9 cellular contexts compared by ENCODE assay signal in the genomic region with DNA sequence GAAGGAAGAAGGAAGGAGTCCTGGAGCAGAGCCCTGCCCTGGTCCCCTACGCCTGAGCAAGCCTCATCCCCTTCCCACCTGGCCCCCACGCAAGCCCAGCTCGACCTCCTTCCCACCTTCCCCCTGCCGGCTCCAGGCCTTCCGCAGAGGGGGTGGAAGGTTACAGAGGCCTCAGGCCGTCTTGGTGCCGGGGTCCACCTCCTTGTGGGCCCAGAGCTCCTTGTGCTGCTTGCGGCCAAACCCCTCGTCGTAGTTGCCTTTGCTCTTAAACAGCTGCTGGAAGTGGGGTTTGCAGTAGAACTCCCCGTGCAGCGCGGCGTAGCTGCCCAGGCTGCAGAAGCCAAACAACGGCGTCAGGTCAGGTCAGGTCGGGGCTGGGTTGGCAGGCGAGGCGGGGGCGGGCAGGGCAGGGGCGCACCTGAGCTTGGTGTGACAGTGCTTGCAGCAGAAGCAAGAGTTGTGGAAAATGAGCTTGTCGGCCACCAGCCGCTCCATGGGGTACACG. TPM values are rescaled to one million over a fixed set of nuclear protein-coding genes. Genes with fewer than 3 reads are reported as not detected.
DNase-seq lines count a peak whose midpoint lies in the region; ATAC-seq and TF ChIP-seq lines count a peak whose summit lies in the region.
"Had no signal": no experiment of that assay in that cellular context is flagged by ENCODE, and none has a peak within 500 bp of the region (broad histone marks: within the 10 kb centered on the region; RNA-seq: fewer than 3 reads in every experiment).

No MANE protein-coding gene starts in this region.

- no peaks in the 10 kb centered on the region for H3K36me3 ChIP-seq in cardiac muscle cell
- H3K36me3 ChIP-seq in liver (ENCODE audit: control insufficient read depth in 4 of 4, insufficient read depth in 3 of 4, low read depth in 1 of 4, low read length in 3 of 4): peaks cover 0 to 11% (median 6%) of the 10 kb centered on the region in 4 donors
- H3K36me3 ChIP-seq in transverse colon: no peaks in the 10 kb centered on the region

- no peaks in the 10 kb centered on the region for H3K9me3 Mint-ChIP-seq in activated naive CD4-positive, alpha-beta T cell treated with anti-CD3 and anti-CD28 coated beads, Interleukin-2, amount 50 U/mL, for 24 hours

- H3K27ac ChIP-seq in cardiac muscle cell (no peak overlapping the region), liver (ENCODE audit: low read depth in 1 of 2, low read length in 2 of 2) (peak overlapping the region; percentile 29 to 54), transverse colon (peak overlapping the region; percentile 83 to 87 (median 84))

- peaks cover 2% of the 10 kb centered on the region for H3K36me3 Mint-ChIP-seq in activated naive CD4-positive, alpha-beta T cell treated with anti-CD3 and anti-CD28 coated beads, Interleukin-2, amount 50 U/mL, for 24 hours

- H3K27me3 ChIP-seq in cardiac muscle cell (no peaks in the 10 kb centered on the region), liver (ENCODE audit: control insufficient read depth in 4 of 4, insufficient read depth in 4 of 4, low read length in 3 of 4) (no peaks in the 10 kb centered on the region), transverse colon (peaks cover 15% of the 10 kb centered on the region)

- TF ChIP-seq CTCF in cardiac muscle cell (IDR thresholded peaks at IDR 0.05; ENCODE audit: low read depth, low read length) (no peak), liver (IDR thresholded peaks at IDR 0.05; ENCODE audit: low read depth, low read length, missing input control) (no peak), transverse colon (IDR thresholded peaks at IDR 0.05) (no peak)

- no peak overlapping the region for H3K9ac ChIP-seq in liver (ENCODE audit: low read depth in 1 of 2, low read length in 2 of 2)

- WGBS in liver: 20% methylated on average over 24 of the region's 24 CpGs
- WGBS in transverse colon (ENCODE audit: low coverage in 1 of 2), 2 donors: 25% methylated on average over 24 of the region's 24 CpGs; no CpG with 5 or more reads in 1 of the 2 donors

- H3K4me3 ChIP-seq in cardiac muscle cell: peak overlapping the region; percentile 79
- H3K4me3 ChIP-seq in liver (ENCODE audit: low read depth in 1 of 3, low read length in 3 of 3): peak overlapping the region in 2 of 3 donors; percentile 48 to 66
- H3K4me3 ChIP-seq in transverse colon: peak overlapping the region in 3 of 4 donors; percentile 49 to 68 (median 64)

- H3K4me1 ChIP-seq in cardiac muscle cell (ENCODE audit: low read depth) (no peaks in the 10 kb centered on the region), liver (ENCODE audit: control insufficient read depth in 4 of 4, insufficient read depth in 4 of 4, low read length in 3 of 4) (peaks cover 14 to 34% (median 21%) of the 10 kb centered on the region in 4 donors), transverse colon (peaks cover 7 to 41% (median 29%) of the 10 kb centered on the region in 4 donors)

- H3K9me3 ChIP-seq in cardiac muscle cell (ENCODE audit: low read depth) (no peaks in the 10 kb centered on the region), liver (ENCODE audit: control insufficient read depth in 4 of 4, low read length in 3 of 4) (no peaks in the 10 kb centered on the region), transverse colon (no peaks in the 10 kb centered on the region)

- H3K4me3 Mint-ChIP-seq in activated naive CD4-positive, alpha-beta T cell treated with anti-CD3 and anti-CD28 coated beads, Interleukin-2, amount 50 U/mL, for 24 hours: peak overlapping the region; percentile 90

- DNase-seq in cardiac muscle cell (ENCODE audit: low read depth in 1 of 2, low spot score in 1 of 2): no peak
- no peak for DNase-seq in left ventricle myocardium superior
- DNase-seq in transverse colon: no peak
- no peak for DNase-seq in NK-92 treated with Interleukin-12 subunit alpha and Interleukin-12 subunit beta, amount 100 ng/mL, for 24 hours (lab: John Stamatoyannopoulos, UW)
- DNase-seq in hepatic stellate cell (ENCODE audit: low spot score): no peak
- DNase-seq: NCI-H510A had no signal

- peak overlapping the region; percentile 95 for H3K27ac Mint-ChIP-seq in activated naive CD4-positive, alpha-beta T cell treated with anti-CD3 and anti-CD28 coated beads, Interleukin-2, amount 50 U/mL, for 24 hours

- TF ChIP-seq RAD21 in liver (IDR thresholded peaks at IDR 0.05): no peak

- H3K27me3 Mint-ChIP-seq in activated naive CD4-positive, alpha-beta T cell treated with anti-CD3 and anti-CD28 coated beads, Interleukin-2, amount 50 U/mL, for 24 hours: no peaks in the 10 kb centered on the region

- no peak for TF ChIP-seq POLR2A in transverse colon (IDR thresholded peaks at IDR 0.05)

- in situ Hi-C loops in transverse colon (cut with MboI; ENCODE audit: low pct_ligation_motif_present in 1 of 4, low pct_unique_long_range_greater_than_20kb in 1 of 4, low sequenced_read_pairs in 3 of 4): no loop called here

- ATAC-seq in left ventricle myocardium superior: no peak
- no peak for ATAC-seq in HG03439 (IDR thresholded peaks at IDR 0.05; ENCODE audit: unreplicated experiment)

- H3K4me1 Mint-ChIP-seq in activated naive CD4-positive, alpha-beta T cell treated with anti-CD3 and anti-CD28 coated beads, Interleukin-2, amount 50 U/mL, for 24 hours: peaks cover 71% of the 10 kb centered on the region

- no peak for TF ChIP-seq EP300 in transverse colon (IDR thresholded peaks at IDR 0.05; ENCODE audit: low read depth)

- intact Hi-C loops in left ventricle myocardium superior (cut with micrococcal nuclease): no loop called here
- intact Hi-C loops in transverse colon (cut with DNase I; ENCODE audit: low total_unique reads): loop anchor here (10.0 kb wide), 1 partner anchor 74 kb away; a partner anchor contains a TSS

TF ChIP-seq in liver, 16 proteins besides CTCF, POLR2A, EP300 and RAD21:
- TF ChIP-seq RXRA (IDR thresholded peaks at IDR 0.05) (no peak), JUND (IDR thresholded peaks at IDR 0.05) (no peak), YY1 (IDR thresholded peaks at IDR 0.05) (no peak), HNF4A (conservative IDR thresholded peaks at IDR 0.05) (no peak), TAF1 (conservative IDR thresholded peaks at IDR 0.05) (no peak), GABPA (IDR thresholded peaks at IDR 0.05 in 1 of 2, conservative IDR thresholded peaks at IDR 0.05 in 1 of 2) (no peak), EGR1 (IDR thresholded peaks at IDR 0.05; ENCODE audit: low read depth in 2 of 2) (no peak), FOXA1 (IDR thresholded peaks at IDR 0.05) (no peak), SP1 (IDR thresholded peaks at IDR 0.05) (no peak), FOXA2 (IDR thresholded peaks at IDR 0.05) (no peak)
- TF ChIP-seq, protein P1, sequence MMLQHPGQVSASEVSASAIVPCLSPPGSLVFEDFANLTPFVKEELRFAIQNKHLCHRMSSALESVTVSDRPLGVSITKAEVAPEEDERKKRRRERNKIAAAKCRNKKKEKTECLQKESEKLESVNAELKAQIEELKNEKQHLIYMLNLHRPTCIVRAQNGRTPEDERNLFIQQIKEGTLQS (IDR thresholded peaks at IDR 0.05): no peak
- TF ChIP-seq, protein P2, sequence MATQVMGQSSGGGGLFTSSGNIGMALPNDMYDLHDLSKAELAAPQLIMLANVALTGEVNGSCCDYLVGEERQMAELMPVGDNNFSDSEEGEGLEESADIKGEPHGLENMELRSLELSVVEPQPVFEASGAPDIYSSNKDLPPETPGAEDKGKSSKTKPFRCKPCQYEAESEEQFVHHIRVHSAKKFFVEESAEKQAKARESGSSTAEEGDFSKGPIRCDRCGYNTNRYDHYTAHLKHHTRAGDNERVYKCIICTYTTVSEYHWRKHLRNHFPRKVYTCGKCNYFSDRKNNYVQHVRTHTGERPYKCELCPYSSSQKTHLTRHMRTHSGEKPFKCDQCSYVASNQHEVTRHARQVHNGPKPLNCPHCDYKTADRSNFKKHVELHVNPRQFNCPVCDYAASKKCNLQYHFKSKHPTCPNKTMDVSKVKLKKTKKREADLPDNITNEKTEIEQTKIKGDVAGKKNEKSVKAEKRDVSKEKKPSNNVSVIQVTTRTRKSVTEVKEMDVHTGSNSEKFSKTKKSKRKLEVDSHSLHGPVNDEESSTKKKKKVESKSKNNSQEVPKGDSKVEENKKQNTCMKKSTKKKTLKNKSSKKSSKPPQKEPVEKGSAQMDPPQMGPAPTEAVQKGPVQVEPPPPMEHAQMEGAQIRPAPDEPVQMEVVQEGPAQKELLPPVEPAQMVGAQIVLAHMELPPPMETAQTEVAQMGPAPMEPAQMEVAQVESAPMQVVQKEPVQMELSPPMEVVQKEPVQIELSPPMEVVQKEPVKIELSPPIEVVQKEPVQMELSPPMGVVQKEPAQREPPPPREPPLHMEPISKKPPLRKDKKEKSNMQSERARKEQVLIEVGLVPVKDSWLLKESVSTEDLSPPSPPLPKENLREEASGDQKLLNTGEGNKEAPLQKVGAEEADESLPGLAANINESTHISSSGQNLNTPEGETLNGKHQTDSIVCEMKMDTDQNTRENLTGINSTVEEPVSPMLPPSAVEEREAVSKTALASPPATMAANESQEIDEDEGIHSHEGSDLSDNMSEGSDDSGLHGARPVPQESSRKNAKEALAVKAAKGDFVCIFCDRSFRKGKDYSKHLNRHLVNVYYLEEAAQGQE (IDR thresholded peaks at IDR 0.05): no peak

RNA-seq across cellular contexts. Expression of a gene that starts 1.5 kb away (rescaled TPM):
- total RNA-seq in cardiac muscle cell: 58.8 and 76.3 TPM in 2 replicates
- 58.6 and 74.1 TPM in 2 replicates for polyA plus RNA-seq in cardiac muscle cell
- 4.7 TPM for total RNA-seq in left ventricle myocardium superior
- total RNA-seq in liver: 10 to 100 TPM in 1 of 2 donors, 1 to 10 TPM in 1; 6.2 to 24.2 TPM
- 1 to 10 TPM; 5.9 to 9.6 TPM for polyA plus RNA-seq in liver
- total RNA-seq in transverse colon: 10 to 100 TPM in 2 of 4 donors, 1 to 10 TPM in 2; 5.3 to 30.7 (median 12.2) TPM

RNA-seq across cellular contexts. Expression of a gene that starts 43.2 kb away (rescaled TPM):
- total RNA-seq in cardiac muscle cell (22.7 and 30.3 TPM in 2 replicates), left ventricle myocardium superior (16.0 TPM), liver (10 to 100 TPM in 1 of 2 donors, 1 to 10 TPM in 1; 7.8 to 17.9 TPM), transverse colon (10 to 100 TPM; 23.1 to 37.8 (median 33.8) TPM)
- polyA plus RNA-seq in cardiac muscle cell (43.2 and 53.1 TPM in 2 replicates), liver (1 to 10 TPM; 7.7 to 8.6 TPM)
